18 cellular contexts compared by ENCODE assay signal in the genomic region with DNA sequence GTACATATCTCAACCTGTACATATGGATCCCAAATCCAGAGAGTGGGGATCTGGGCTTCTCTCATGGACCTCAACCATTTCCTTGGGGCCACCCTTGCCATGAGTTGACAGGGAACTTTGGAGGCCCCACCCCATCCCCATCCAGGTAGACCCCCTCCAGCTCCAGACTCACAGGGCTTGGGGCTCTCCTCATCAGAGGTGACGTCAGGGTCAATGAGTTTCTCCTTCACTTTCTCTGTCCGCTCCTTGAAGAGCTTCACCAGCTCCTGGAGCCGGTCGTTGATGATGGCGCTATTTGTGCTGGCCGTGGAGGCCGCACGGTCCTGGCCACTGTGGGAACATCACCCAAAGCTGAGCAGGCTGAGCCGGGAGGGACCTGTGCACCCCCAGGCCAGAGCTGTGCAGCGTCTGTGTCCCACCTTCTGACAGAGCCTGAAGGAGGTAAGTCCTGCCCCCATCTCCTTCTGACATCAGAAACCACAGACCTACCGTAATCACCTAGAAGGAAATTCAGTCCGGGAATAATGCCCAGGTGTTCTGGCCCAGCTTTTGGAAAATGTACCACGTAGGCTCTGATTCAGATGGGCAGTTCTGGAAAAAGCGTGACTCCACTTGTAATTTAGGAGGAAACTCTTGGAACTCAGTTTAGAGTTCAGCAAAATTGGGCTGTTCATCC. TPM values are rescaled to one million over a fixed set of nuclear protein-coding genes. Genes with fewer than 3 reads are reported as not detected.
DNase-seq lines count a peak whose midpoint lies in the region; ATAC-seq, FAIRE-seq and TF ChIP-seq lines count a peak whose summit lies in the region.
"Had no signal": no experiment of that assay in that cellular context is flagged by ENCODE, and none has a peak within 500 bp of the region (broad histone marks: within the 10 kb centered on the region; RNA-seq: fewer than 3 reads in every experiment).

No MANE protein-coding gene starts in this region.

- TF ChIP-seq POLR2A in HepG2 (IDR thresholded peaks at IDR 0.05; ENCODE audit: insufficient read depth in 1 of 2, low read depth in 2 of 2, low read length in 2 of 2) (no peak), right lobe of liver (IDR thresholded peaks at IDR 0.05) (no peak), suprapubic skin (IDR thresholded peaks at IDR 0.05) (no peak), spleen (IDR thresholded peaks at IDR 0.05) (no peak)

- no peaks in the 10 kb centered on the region for H3K79me2 ChIP-seq in HepG2 (ENCODE audit: insufficient read depth, low read length)

- no peak for TF ChIP-seq EP300 in HepG2 (IDR thresholded peaks at IDR 0.05; ENCODE audit: low read depth in 2 of 2, low read length in 2 of 2)
- TF ChIP-seq EP300 in HepG2 (CRISPR knock-in tag; IDR thresholded peaks at IDR 0.05; ENCODE audit: borderline replicate concordance) = no peak
- no peak for TF ChIP-seq EP300 in suprapubic skin (IDR thresholded peaks at IDR 0.05)

- H3K4me2 ChIP-seq in HepG2 (ENCODE audit: low read depth, low read length) = no peak overlapping the region
- H3K4me2 ChIP-seq: BLaER1 had no signal

- ATAC-seq in HepG2 (no peak), right lobe of liver (no peak), aorta (ENCODE audit: low FRiP score) (peak; percentile 23)

- H3K4me1 ChIP-seq in HepG2 (ENCODE audit: insufficient read depth, low read length) = no peaks in the 10 kb centered on the region
- no peaks in the 10 kb centered on the region for H3K4me1 ChIP-seq in right lobe of liver
- no peaks in the 10 kb centered on the region for H3K4me1 ChIP-seq in kidney (ENCODE audit: control insufficient read depth in 1 of 2, insufficient read depth in 1 of 2, low read depth in 1 of 2, low read length in 2 of 2)
- H3K4me1 ChIP-seq in aorta (ENCODE audit: control insufficient read depth in 1 of 2, insufficient read depth in 2 of 2, low read length in 2 of 2) = no peaks in the 10 kb centered on the region
- H3K4me1 ChIP-seq in suprapubic skin = no peaks in the 10 kb centered on the region
- H3K4me1 ChIP-seq in spleen = no peaks in the 10 kb centered on the region
- H3K4me1 ChIP-seq: Caco-2 had no signal

- H3K27ac ChIP-seq in HepG2 (ENCODE audit: extremely low read length, insufficient read depth, low read length) (no peak overlapping the region), right lobe of liver (no peak overlapping the region), epithelial cell of prostate (peak overlapping the region; percentile 71), kidney (ENCODE audit: low read depth in 2 of 2, low read length in 2 of 2) (no peak overlapping the region), aorta (ENCODE audit: low read depth in 1 of 2, low read length in 2 of 2) (no peak overlapping the region), suprapubic skin (no peak overlapping the region), spleen (no peak overlapping the region)
- H3K27ac ChIP-seq: BLaER1, HL-60 had no signal

- intact Hi-C loops in HepG2 (cut with micrococcal nuclease; ENCODE audit: unreplicated experiment) (no loop called here), right lobe of liver (cut with DNase I) (no loop called here), kidney (cut with DNase I) (no loop called here), aorta (cut with DNase I) (no loop called here), spleen (cut with DNase I; ENCODE audit: low total_unique reads) (no loop called here)

- no TSS peak for BruUV-seq in HepG2 (replicated peaks; lab: Mats Ljungman, UMichigan)

- CTCF ChIA-PET in HepG2 (lab: Yijun Ruan, JAX; ENCODE audit: low intra/inter-chr PET ratio, low total read pairs) = no interaction called here

- FAIRE-seq in HepG2 (lab: Jason Lieb, UNC) (no peak), kidney (lab: Jason Lieb, UNC) (no peak)

- no peaks in the 10 kb centered on the region for H4K20me1 ChIP-seq in HepG2 (ENCODE audit: insufficient read depth, low read length)

- H3K36me3 ChIP-seq in HepG2 (replicated peaks in 1 of 2; ENCODE audit: control insufficient read depth in 1 of 2, insufficient read depth in 2 of 2, low read length in 2 of 2) = no peaks in the 10 kb centered on the region
- H3K36me3 ChIP-seq in right lobe of liver = no peaks in the 10 kb centered on the region
- H3K36me3 ChIP-seq in kidney (ENCODE audit: control insufficient read depth in 1 of 2, insufficient read depth in 2 of 2, low read length in 2 of 2) = no peaks in the 10 kb centered on the region
- H3K36me3 ChIP-seq in aorta (ENCODE audit: control insufficient read depth in 1 of 2, insufficient read depth in 2 of 2, low read length in 1 of 2) = no peaks in the 10 kb centered on the region
- no peaks in the 10 kb centered on the region for H3K36me3 ChIP-seq in suprapubic skin
- H3K36me3 ChIP-seq in spleen = no peaks in the 10 kb centered on the region
- H3K36me3 ChIP-seq: BLaER1 had no signal

- H3K9ac ChIP-seq in HepG2 (ENCODE audit: insufficient read depth, low read depth, low read length) (no peak overlapping the region), kidney (ENCODE audit: low read length in 2 of 2) (no peak overlapping the region)
- H3K9ac ChIP-seq: BLaER1 had no signal

- POLR2A ChIA-PET in HepG2 (lab: Yijun Ruan, JAX) = no interaction called here

- no peak for TF ChIP-seq RAD21 in HepG2 (CRISPR knock-in tag; IDR thresholded peaks at IDR 0.05)

- H2AFZ ChIP-seq in HepG2 (ENCODE audit: low read length) = no peak overlapping the region

- DNase-seq in HepG2 (ENCODE audit: low spot score) (no peak), right lobe of liver (no peak), epithelial cell of prostate (ENCODE audit: low read depth, low spot score) (no peak), kidney (peak; percentile 51), aorta (no peak), suprapubic skin (ENCODE audit: low spot score in 2 of 2) (no peak), NCI-H526 treated with DMSO at 0.1 percent for 48 hours (lab: John Stamatoyannopoulos, UW) (no peak), spleen (no peak)
- DNase-seq: 8988T; AML-193; Caco-2; CD8-positive, alpha-beta memory T cell; DMS53; GF-D8; HCEC 1CT; HFFc6 had no signal

- 48% methylated on average over 11 of the region's 14 CpGs for WGBS in HepG2 (ENCODE audit: low lambda C conversion rate)
- WGBS in right lobe of liver (ENCODE audit: insufficient coverage, low coverage, low lambda C conversion rate, missing lambda C conversion rate) = 85% methylated on average over 10 of the region's 14 CpGs
- 83 to 85% methylated on average over 14 of the region's 14 CpGs for WGBS in aorta, 2 donors
- WGBS in suprapubic skin = 84% methylated on average over 7 of the region's 14 CpGs
- 80 to 90% (median 86%) methylated on average over 6 to 14 of the region's 14 CpGs for WGBS in spleen, 5 donors

- H3K27me3 ChIP-seq in HepG2 (ENCODE audit: control insufficient read depth in 1 of 2, insufficient read depth in 2 of 2, low read length in 2 of 2) (peaks cover 2 to 26% of the 10 kb centered on the region in 2 experiments; a peak in 3 of 5 replicates), right lobe of liver (no peaks in the 10 kb centered on the region), aorta (ENCODE audit: control insufficient read depth in 1 of 2, insufficient read depth in 2 of 2, low read length in 1 of 2) (no peaks in the 10 kb centered on the region), suprapubic skin (no peaks in the 10 kb centered on the region), spleen (replicated peaks in 1 of 7) (peaks cover 0 to 5% (median 0%) of the 10 kb centered on the region in 7 donors)

- H3K9me3 ChIP-seq in HepG2 (ENCODE audit: low read length) (no peaks in the 10 kb centered on the region), right lobe of liver (no peaks in the 10 kb centered on the region), kidney (ENCODE audit: control insufficient read depth in 1 of 2, low read length in 2 of 2) (no peaks in the 10 kb centered on the region), aorta (ENCODE audit: control insufficient read depth, low read length) (no peaks in the 10 kb centered on the region), suprapubic skin (no peaks in the 10 kb centered on the region), spleen (peaks cover 0 to 12% (median 3%) of the 10 kb centered on the region in 8 donors)
- H3K9me3 ChIP-seq: Caco-2 had no signal

- in situ Hi-C loops in HepG2 (cut with HindIII; ENCODE audit: extremely low pct_ligation_motif_present, low pct_unique_long_range_greater_than_20kb) = no loop called here

- H3K4me3 ChIP-seq in HepG2 (replicated peaks in 1 of 3; ENCODE audit: insufficient read depth in 1 of 3, low read depth in 2 of 3, low read length in 3 of 3) (no peak overlapping the region), right lobe of liver (no peak overlapping the region), kidney (ENCODE audit: low read length in 2 of 2) (no peak overlapping the region), aorta (ENCODE audit: low read length in 2 of 2) (no peak overlapping the region), suprapubic skin (no peak overlapping the region), spleen (no peak overlapping the region)
- H3K4me3 ChIP-seq: BLaER1 had no signal

- no peak for TF ChIP-seq CTCF in HepG2 (CRISPR knock-in tag; IDR thresholded peaks at IDR 0.05)
- no peak for TF ChIP-seq CTCF in right lobe of liver (IDR thresholded peaks at IDR 0.05)
- TF ChIP-seq CTCF in kidney (IDR thresholded peaks at IDR 0.05; ENCODE audit: borderline replicate concordance, extremely low read depth, insufficient read depth) = no peak
- no peak for TF ChIP-seq CTCF in suprapubic skin (IDR thresholded peaks at IDR 0.05)
- TF ChIP-seq CTCF in spleen (IDR thresholded peaks at IDR 0.05 in 8 of 11, conservative IDR thresholded peaks at IDR 0.05 in 3 of 11) = no peak

RNA-seq across cellular contexts. Expression of a gene that starts 50.6 kb away (rescaled TPM):
- total RNA-seq in HepG2 (2016; rRNA removed; fragmentation: Illumina TruSeq; extraction: Trizol) (0.02 and 0.03 TPM in 2 replicates), right lobe of liver (not detected), kidney (not detected), aorta (not detected), suprapubic skin (under 1 TPM in 1 of 4 donors, not detected in 3; 0.08 TPM), spleen (not detected)
- not detected in 2 replicates for total RNA-seq in HepG2 (2016; cell fraction: cytosol; rRNA removed; fragmentation: Illumina TruSeq; extraction: Trizol; ENCODE audit: low read depth)
- 0.03 and 0.09 TPM in 2 replicates for total RNA-seq in HepG2 (2016; cell fraction: insoluble cytoplasmic fraction; rRNA removed; fragmentation: Illumina TruSeq; extraction: Trizol)
- total RNA-seq in HepG2 (2016; cell fraction: membrane; rRNA removed; fragmentation: Illumina TruSeq; extraction: Trizol) = 0.53 TPM in 1 of 2 replicates, not detected in the other
- total RNA-seq in HepG2 (2016; cell fraction: nucleus; rRNA removed; fragmentation: Illumina TruSeq; extraction: Trizol) = not detected in 2 replicates
- polyA plus RNA-seq in HepG2 (2011; rRNA removed) (0.15 and 0.29 TPM in 2 replicates), kidney (ENCODE audit: insufficient read depth, low read depth, low replicate concordance) (not detected), aorta (not detected), spleen (under 1 TPM in 2 of 3 donors, not detected in 1; 0.02 to 0.12 TPM)
- polyA plus RNA-seq in HepG2 (2011; cell fraction: cytosol; rRNA removed) = 0.15 and 0.33 TPM in 2 replicates
- polyA plus RNA-seq in HepG2 (2011; cell fraction: nucleus; rRNA removed) = 0.08 and 0.38 TPM in 2 replicates
- polyA plus RNA-seq in HepG2 (2012) = 0.08 and 0.84 TPM in 2 replicates
- polyA plus RNA-seq in HepG2 (2016; cell fraction: cytosol; fragmentation: Illumina TruSeq; extraction: Trizol; ENCODE audit: low read depth) = 0.09 and 0.19 TPM in 2 replicates
- polyA plus RNA-seq in HepG2 (2016; cell fraction: insoluble cytoplasmic fraction; fragmentation: Illumina TruSeq; extraction: Trizol; ENCODE audit: low read depth) = 0.05 TPM in 1 of 2 replicates, not detected in the other
- polyA plus RNA-seq in HepG2 (2016; cell fraction: membrane; fragmentation: Illumina TruSeq; extraction: Trizol; ENCODE audit: low read depth) = not detected in 2 replicates
- polyA plus RNA-seq in HepG2 (2016; cell fraction: nucleus; fragmentation: Illumina TruSeq; extraction: Trizol; ENCODE audit: insufficient read depth, low read depth) = not detected in 2 replicates
- polyA minus RNA-seq in HepG2 (2011; rRNA and poly(A)+ RNA removed; ENCODE audit: low replicate concordance) = 4.0 and 16.2 TPM in 2 replicates
- polyA minus RNA-seq in HepG2 (2011; cell fraction: cytosol; rRNA and poly(A)+ RNA removed) = 0.10 TPM in 1 of 2 replicates, not detected in the other
- 0.64 and 1.5 TPM in 2 replicates for polyA minus RNA-seq in HepG2 (2011; cell fraction: nucleus; rRNA and poly(A)+ RNA removed)
- total RNA-seq: Caco-2; CD8-positive, alpha-beta memory T cell had no signal
- polyA plus RNA-seq: CD8-positive, alpha-beta memory T cell had no signal
